ENCODE assay signal across 16 cellular contexts in the genomic region with DNA sequence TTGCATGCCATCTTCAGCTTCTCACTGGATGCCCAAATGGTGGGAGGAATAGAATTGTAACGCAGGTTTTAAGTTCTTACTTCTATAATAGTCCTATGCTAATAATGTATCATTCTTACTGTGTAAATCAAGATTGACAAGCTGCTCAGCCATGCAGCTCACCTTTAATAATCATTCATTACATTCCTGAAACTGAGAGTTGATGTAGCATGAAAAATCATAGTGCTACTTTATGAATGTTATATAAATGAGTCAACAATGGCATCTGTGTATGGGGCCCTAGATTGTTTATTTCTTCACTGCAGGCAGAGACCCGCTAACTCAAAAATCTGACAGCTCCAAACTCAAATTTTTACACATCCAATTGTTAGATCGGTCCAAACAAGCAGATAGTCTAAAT. TPM values are rescaled to one million over a fixed set of nuclear protein-coding genes. Genes with fewer than 3 reads are reported as not detected.
DNase-seq lines count a peak whose midpoint lies in the region; ATAC-seq and TF ChIP-seq lines count a peak whose summit lies in the region.
"Had no signal": no experiment of that assay in that cellular context is flagged by ENCODE, and none has a peak within 500 bp of the region (broad histone marks: within the 10 kb centered on the region; RNA-seq: fewer than 3 reads in every experiment).

No MANE protein-coding gene starts in this region.

- no peaks in the 10 kb centered on the region for H3K36me3 ChIP-seq in ascending aorta

- in situ Hi-C loops in GM13977 (cut with MboI; ENCODE audit: low pct_unique_long_range_greater_than_20kb, low sequenced_read_pairs, unreplicated experiment) = loop anchor here (25.0 kb wide), 1 partner anchor 598 kb away; no protein-coding TSS in a partner anchor

- no peaks in the 10 kb centered on the region for H3K27me3 ChIP-seq in ascending aorta

- no peaks in the 10 kb centered on the region for H3K4me1 ChIP-seq in ascending aorta

- peak; percentile 77 for ATAC-seq in GM19395 (IDR thresholded peaks at IDR 0.05; ENCODE audit: unreplicated experiment)
- ATAC-seq in HG02763 (IDR thresholded peaks at IDR 0.05; ENCODE audit: unreplicated experiment) = peak; percentile 74
- peak; percentile 83 for ATAC-seq in HG03432 (IDR thresholded peaks at IDR 0.05; ENCODE audit: unreplicated experiment)

- no peak overlapping the region for H3K27ac Mint-ChIP-seq in endothelial cell (ENCODE audit: unreplicated experiment)
- H3K27ac Mint-ChIP-seq: IgD-negative memory B cell had no signal

- no peaks in the 10 kb centered on the region for H3K9me3 Mint-ChIP-seq in endothelial cell (ENCODE audit: unreplicated experiment)
- H3K9me3 Mint-ChIP-seq: IgD-negative memory B cell had no signal

- no peak overlapping the region for H3K27ac ChIP-seq in ascending aorta
- H3K27ac ChIP-seq: epithelial cell of prostate had no signal

- peaks cover 4% of the 10 kb centered on the region for H3K36me3 Mint-ChIP-seq in endothelial cell (ENCODE audit: low read depth, unreplicated experiment)
- H3K36me3 Mint-ChIP-seq: IgD-negative memory B cell had no signal

- no peak overlapping the region for H3K4me3 ChIP-seq in ascending aorta

- no peaks in the 10 kb centered on the region for H3K4me1 Mint-ChIP-seq in endothelial cell (ENCODE audit: unreplicated experiment)

- H3K9me3 ChIP-seq in ascending aorta = no peaks in the 10 kb centered on the region

- peaks cover 1% of the 10 kb centered on the region for H3K27me3 Mint-ChIP-seq in endothelial cell (ENCODE audit: unreplicated experiment)
- H3K27me3 Mint-ChIP-seq: IgD-negative memory B cell, progenitor cell of endocrine pancreas had no signal

- peak; percentile 20 for DNase-seq in GM13977 (ENCODE audit: low spot score)
- no peak for DNase-seq in ascending aorta (ENCODE audit: low spot score in 2 of 2)
- no peak for DNase-seq in NCI-H510A treated with DMSO at 0.1 percent for 48 hours (lab: John Stamatoyannopoulos, UW)
- no peak for DNase-seq in NCI-H526 treated with DMSO at 0.1 percent for 48 hours (lab: John Stamatoyannopoulos, UW)
- DNase-seq in endothelial cell (ENCODE audit: low spot score) = no peak
- DNase-seq: DMS79 treated with DMSO at 0.1 percent for 48 hours; NCI-H2107; stimulated activated CD4-positive, alpha-beta T cell treated with anti-CD3 and anti-CD28 coated beads, Interleukin-4, amount 100 ng/mL, for 24 hours; substantia nigra had no signal

- no peak overlapping the region for H3K4me3 Mint-ChIP-seq in endothelial cell (ENCODE audit: unreplicated experiment)
- H3K4me3 Mint-ChIP-seq: IgD-negative memory B cell had no signal

- intact Hi-C loops in ascending aorta (cut with DNase I) = no loop called here

- TF ChIP-seq CTCF in GM13977 (IDR thresholded peaks at IDR 0.05; ENCODE audit: extremely low read depth, insufficient read depth, missing control alignments) = no peak
- no peak for TF ChIP-seq CTCF in ascending aorta (IDR thresholded peaks at IDR 0.05)
- TF ChIP-seq CTCF in endothelial cell (IDR thresholded peaks at IDR 0.05; ENCODE audit: unreplicated experiment) = no peak

RNA-seq across cellular contexts. Expression of gene FH, which starts 34.4 kb away (rescaled TPM):
- total RNA-seq in ascending aorta (29.9 TPM), endothelial cell (ENCODE audit: unreplicated experiment) (55.9 TPM)

RNA-seq across cellular contexts. Expression of gene KMO, which starts 47.0 kb away (rescaled TPM):
- not detected for total RNA-seq in ascending aorta
- not detected for total RNA-seq in endothelial cell (ENCODE audit: unreplicated experiment)
- total RNA-seq: bronchial epithelial cell, progenitor cell of endocrine pancreas had no signal
